8 cellular contexts compared by ENCODE assay signal in the genomic region with DNA sequence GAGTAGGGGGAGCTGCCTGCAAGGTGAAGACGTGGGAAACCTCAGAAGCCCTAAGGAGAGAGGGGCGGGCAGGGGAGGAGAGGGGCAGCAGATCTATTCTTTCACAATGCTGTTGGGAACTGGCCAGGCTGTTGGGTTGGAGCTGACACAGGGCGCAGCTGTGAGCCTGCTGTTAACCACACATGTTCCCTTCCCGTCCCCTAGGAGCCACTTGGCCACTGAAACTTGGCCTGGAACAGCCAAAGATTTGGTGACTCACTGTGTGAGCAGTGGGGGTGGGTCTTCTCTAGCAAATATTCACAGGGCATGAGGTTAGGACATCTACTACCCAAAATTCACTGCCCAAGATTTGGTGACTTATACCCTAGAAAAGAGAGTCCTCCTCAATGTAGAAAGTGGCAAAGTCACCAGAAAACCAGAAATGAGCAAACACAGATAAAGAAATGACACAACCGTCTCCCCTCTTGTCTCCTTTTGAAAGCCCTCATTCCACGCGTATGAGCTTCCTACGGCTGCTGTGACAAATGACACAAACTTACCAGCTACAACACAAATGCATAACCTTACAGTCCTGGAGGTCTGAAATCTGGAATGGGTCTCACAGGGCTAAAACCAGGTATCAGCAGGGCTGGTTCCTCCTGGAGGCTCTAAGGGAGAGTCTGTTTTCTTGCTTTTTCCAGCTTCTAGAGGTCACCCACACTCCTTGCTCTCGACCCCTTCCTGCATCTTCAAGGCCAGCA. TPM values are rescaled to one million over a fixed set of nuclear protein-coding genes. Genes with fewer than 3 reads are reported as not detected.
DNase-seq lines count a peak whose midpoint lies in the region; ATAC-seq, FAIRE-seq and TF ChIP-seq lines count a peak whose summit lies in the region.

No MANE protein-coding gene starts in this region.

- TF ChIP-seq EP300 in A549 (IDR thresholded peaks at IDR 0.05), result no peak

- ATAC-seq in A549 (peak in 1 of 2 experiments; percentile 34; a peak in 2 of 6 replicates), right lobe of liver (peak; percentile 67 to 84 (median 79)), GM18873 (IDR thresholded peaks at IDR 0.05; ENCODE audit: low FRiP score, unreplicated experiment) (no peak), GM21423 (IDR thresholded peaks at IDR 0.05; ENCODE audit: unreplicated experiment) (no peak)
- no peak for ATAC-seq in activated CD8-positive, alpha-beta T cell treated with anti-CD3 and anti-CD28 coated beads, Interleukin-2, amount 10 ng/mL, durations not matched to agents 7 days and 5 days

- no peaks in the 10 kb centered on the region for H3K27me3 ChIP-seq in KMS-11 (ENCODE audit: insufficient read depth, low read depth)
- no peaks in the 10 kb centered on the region for H3K27me3 ChIP-seq in right lobe of liver

- CTCF ChIA-PET in A549 (lab: Yijun Ruan, JAX), result interaction anchor here (2.1 to 11.5 kb wide), 3 partner anchors 23 to 72 kb away, joined by 7 to 138 read pairs (median 12); partner anchors contain the start of gene GAA
- CTCF ChIA-PET in activated CD8-positive, alpha-beta T cell treated with anti-CD3 and anti-CD28 coated beads, Interleukin-2, amount 10 ng/mL, durations not matched to agents 7 days and 5 days (lab: Charles Lee), result interaction anchor here (3.6 kb wide), 1 partner anchor 21 kb away, joined by 17 read pairs; no protein-coding TSS in a partner anchor

- H3K36me3 ChIP-seq in KMS-11 (ENCODE audit: insufficient read depth), result no peaks in the 10 kb centered on the region
- H3K36me3 ChIP-seq in right lobe of liver, result no peaks in the 10 kb centered on the region

- H3K79me2 ChIP-seq in KMS-11 (ENCODE audit: insufficient read depth, low read depth), result no peaks in the 10 kb centered on the region

- TF ChIP-seq POLR2A in A549 (IDR thresholded peaks at IDR 0.05; ENCODE audit: low read length), result no peak
- no peak for TF ChIP-seq POLR2A in right lobe of liver (IDR thresholded peaks at IDR 0.05)

- intact Hi-C loops in right lobe of liver (cut with DNase I), result no loop called here

- peaks cover 11% of the 10 kb centered on the region for H3K27me3 Mint-ChIP-seq in activated CD8-positive, alpha-beta T cell treated with anti-CD3 and anti-CD28 coated beads, Interleukin-2, amount 10 ng/mL, durations not matched to agents 7 days and 5 days (ENCODE audit: low read depth)

- no peak for FAIRE-seq in A549 (lab: Jason Lieb, UNC)

- no peaks in the 10 kb centered on the region for H3K9me3 ChIP-seq in A549
- H3K9me3 ChIP-seq in right lobe of liver, result no peaks in the 10 kb centered on the region

- H3K9ac ChIP-seq in KMS-11, result no peak overlapping the region

- H3K4me3 ChIP-seq in A549 (no peak overlapping the region), KMS-11 (IDR thresholded peaks at IDR 0.05; ENCODE audit: insufficient read depth, low read depth, low read length) (no peak overlapping the region), astrocyte of the spinal cord (ENCODE audit: low read depth, low read length) (no peak overlapping the region), right lobe of liver (no peak overlapping the region)

- DNase-seq in A549 (ENCODE audit: low read depth in 1 of 2, low spot score in 1 of 2), result no peak
- peak; percentile 75 for DNase-seq in astrocyte of the spinal cord (ENCODE audit: low read depth, low spot score)
- peak; percentile 81 to 94 (median 86) for DNase-seq in right lobe of liver
- no peak for DNase-seq in activated CD8-positive, alpha-beta T cell treated with anti-CD3 and anti-CD28 coated beads, Interleukin-2, amount 10 ng/mL, durations not matched to agents 7 days and 5 days
- DNase-seq in DMS153 (lab: John Stamatoyannopoulos, UW), result no peak

- no peaks in the 10 kb centered on the region for H3K9me3 Mint-ChIP-seq in activated CD8-positive, alpha-beta T cell treated with anti-CD3 and anti-CD28 coated beads, Interleukin-2, amount 10 ng/mL, durations not matched to agents 7 days and 5 days (ENCODE audit: insufficient read depth)

- peak overlapping the region in 1 of 2 experiments; percentile 20; a peak in 1 of 6 replicates for H3K27ac ChIP-seq in A549
- H3K27ac ChIP-seq in KMS-11, result peak overlapping the region; percentile 30; the same call in 1 of the 2 replicates
- H3K27ac ChIP-seq in right lobe of liver, result peak overlapping the region; percentile 42 to 95 (median 85)

- H3K4me3 Mint-ChIP-seq in activated CD8-positive, alpha-beta T cell treated with anti-CD3 and anti-CD28 coated beads, Interleukin-2, amount 10 ng/mL, durations not matched to agents 7 days and 5 days, result no peak overlapping the region

- 80% methylated on average over 9 of the region's 9 CpGs for WGBS in A549 (ENCODE audit: missing lambda C conversion rate)
- WGBS in right lobe of liver (ENCODE audit: insufficient coverage, low coverage, low lambda C conversion rate, missing lambda C conversion rate), result 30% methylated on average over 6 of the region's 9 CpGs

- no peak overlapping the region for H2AFZ ChIP-seq in KMS-11 (ENCODE audit: low read depth)

- peak overlapping the region; percentile 20 for H3K4me2 ChIP-seq in A549
- H3K4me2 ChIP-seq in KMS-11, result peak overlapping the region; percentile 43

- in situ Hi-C loops in astrocyte of the spinal cord (cut with HindIII; ENCODE audit: low sequenced_read_pairs), result no loop called here

- TF ChIP-seq CTCF in A549 (IDR thresholded peaks at IDR 0.05) (no peak), KMS-11 (conservative IDR thresholded peaks at IDR 0.05; ENCODE audit: low read depth, low read length) (no peak), astrocyte of the spinal cord (IDR thresholded peaks at IDR 0.05; ENCODE audit: low read depth, low read length) (no peak), right lobe of liver (IDR thresholded peaks at IDR 0.05) (no peak)

- no peaks in the 10 kb centered on the region for H3K4me1 Mint-ChIP-seq in activated CD8-positive, alpha-beta T cell treated with anti-CD3 and anti-CD28 coated beads, Interleukin-2, amount 10 ng/mL, durations not matched to agents 7 days and 5 days (ENCODE audit: low read depth)

- H3K4me1 ChIP-seq in A549, result peaks cover 17% of the 10 kb centered on the region
- peaks cover 48% of the 10 kb centered on the region for H3K4me1 ChIP-seq in KMS-11 (ENCODE audit: low read depth, poor library complexity, severe bottlenecking)
- H3K4me1 ChIP-seq in right lobe of liver, result peaks cover 3 to 59% (median 25%) of the 10 kb centered on the region in 4 donors

- H3K27ac Mint-ChIP-seq in activated CD8-positive, alpha-beta T cell treated with anti-CD3 and anti-CD28 coated beads, Interleukin-2, amount 10 ng/mL, durations not matched to agents 7 days and 5 days, result no peak overlapping the region

- H3K36me3 Mint-ChIP-seq in activated CD8-positive, alpha-beta T cell treated with anti-CD3 and anti-CD28 coated beads, Interleukin-2, amount 10 ng/mL, durations not matched to agents 7 days and 5 days (ENCODE audit: low read depth), result no peaks in the 10 kb centered on the region

- POLR2A ChIA-PET in A549 (lab: Yijun Ruan, JAX), result interaction anchor here (0.6 kb wide), 1 partner anchor 185 kb away, joined by 3 read pairs; no protein-coding TSS in a partner anchor
- POLR2A ChIA-PET in activated CD8-positive, alpha-beta T cell treated with anti-CD3 and anti-CD28 coated beads, Interleukin-2, amount 10 ng/mL, durations not matched to agents 7 days and 5 days (lab: Charles Lee), result no interaction called here

- TF ChIP-seq RAD21 in A549 (conservative IDR thresholded peaks at IDR 0.05 in 1 of 2, IDR thresholded peaks at IDR 0.05 in 1 of 2), result no peak

- H4K20me1 ChIP-seq in KMS-11 (ENCODE audit: insufficient read depth), result no peaks in the 10 kb centered on the region

TF ChIP-seq in A549, 52 proteins besides CTCF, POLR2A, EP300 and RAD21:
- no peak for TF ChIP-seq MYC (IDR thresholded peaks at IDR 0.05; ENCODE audit: borderline replicate concordance, low read length)
- no peak for TF ChIP-seq NPAS2 (CRISPR knock-in tag; IDR thresholded peaks at IDR 0.05; ENCODE audit: borderline replicate concordance)
- no peak for TF ChIP-seq KDM5A (IDR thresholded peaks at IDR 0.05)
- no peak for TF ChIP-seq TP53 (CRISPR knock-in tag; IDR thresholded peaks at IDR 0.05)

RNA-seq across cellular contexts. Expression of gene TBC1D16, which starts 6.3 kb away (rescaled TPM):
- polyA plus RNA-seq in A549 (2011; rRNA removed), result 8.9 and 12.9 TPM in 2 replicates
- 5.8 and 7.4 TPM in 2 replicates for polyA plus RNA-seq in A549 (2012; cell fraction: cytosol; rRNA removed)
- 13.9 and 15.8 TPM in 2 replicates for polyA plus RNA-seq in A549 (2012; cell fraction: nucleus; rRNA removed)
- 11.5 to 12.5 TPM (median 12.3 TPM) in 3 replicates for polyA plus RNA-seq in A549 (2017; fragmentation: RNase III; extraction: RNeasy Plus Mini Kit Qiagen cat#74134 plus additional on column Dnase treatment)
- polyA minus RNA-seq in A549 (2011; rRNA and poly(A)+ RNA removed), result 22.2 and 28.2 TPM in 2 replicates
- total RNA-seq in right lobe of liver, result 10 to 100 TPM in 4 of 6 experiments, 1 to 10 TPM in 2; 5.8 to 21.0 (median 14.4) TPM
- total RNA-seq in activated CD8-positive, alpha-beta T cell treated with anti-CD3 and anti-CD28 coated beads, Interleukin-2, amount 10 ng/mL, durations not matched to agents 7 days and 5 days, result 1 to 10 TPM; 1.3 to 2.1 TPM

RNA-seq across cellular contexts. Expression of gene CCDC40, which starts 7.0 kb away (rescaled TPM):
- polyA plus RNA-seq in A549 (2011; rRNA removed), result 4.3 and 5.9 TPM in 2 replicates
- 5.2 and 5.8 TPM in 2 replicates for polyA plus RNA-seq in A549 (2012; cell fraction: cytosol; rRNA removed)
- 15.3 and 16.1 TPM in 2 replicates for polyA plus RNA-seq in A549 (2012; cell fraction: nucleus; rRNA removed)
- 8.2 to 12.6 TPM (median 11.3 TPM) in 3 replicates for polyA plus RNA-seq in A549 (2017; fragmentation: RNase III; extraction: RNeasy Plus Mini Kit Qiagen cat#74134 plus additional on column Dnase treatment)
- polyA minus RNA-seq in A549 (2011; rRNA and poly(A)+ RNA removed), result 5.4 and 9.5 TPM in 2 replicates
- 1 to 10 TPM; 1.7 to 3.1 (median 2.1) TPM for total RNA-seq in right lobe of liver
- not detected for total RNA-seq in activated CD8-positive, alpha-beta T cell treated with anti-CD3 and anti-CD28 coated beads, Interleukin-2, amount 10 ng/mL, durations not matched to agents 7 days and 5 days

Comparison
In these comparisons a context has a peak if more than half of its experiments do, and no peak if none do; other contexts are left out.
1. ATAC-seq: peak in right lobe of liver (4 of 4); none in GM18873 (single experiment), activated CD8-positive, alpha-beta T cell treated with anti-CD3 and anti-CD28 coated beads, Interleukin-2, amount 10 ng/mL, durations not matched to agents 7 days and 5 days (single experiment) and GM21423 (single experiment).
2. DNase-seq: peak in astrocyte of the spinal cord (single experiment) and right lobe of liver (3 of 3); none in A549 (0 of 2), activated CD8-positive, alpha-beta T cell treated with anti-CD3 and anti-CD28 coated beads, Interleukin-2, amount 10 ng/mL, durations not matched to agents 7 days and 5 days (single experiment) and DMS153 (single experiment).